ENCODE assay signal across 17 cellular contexts in the genomic region with DNA sequence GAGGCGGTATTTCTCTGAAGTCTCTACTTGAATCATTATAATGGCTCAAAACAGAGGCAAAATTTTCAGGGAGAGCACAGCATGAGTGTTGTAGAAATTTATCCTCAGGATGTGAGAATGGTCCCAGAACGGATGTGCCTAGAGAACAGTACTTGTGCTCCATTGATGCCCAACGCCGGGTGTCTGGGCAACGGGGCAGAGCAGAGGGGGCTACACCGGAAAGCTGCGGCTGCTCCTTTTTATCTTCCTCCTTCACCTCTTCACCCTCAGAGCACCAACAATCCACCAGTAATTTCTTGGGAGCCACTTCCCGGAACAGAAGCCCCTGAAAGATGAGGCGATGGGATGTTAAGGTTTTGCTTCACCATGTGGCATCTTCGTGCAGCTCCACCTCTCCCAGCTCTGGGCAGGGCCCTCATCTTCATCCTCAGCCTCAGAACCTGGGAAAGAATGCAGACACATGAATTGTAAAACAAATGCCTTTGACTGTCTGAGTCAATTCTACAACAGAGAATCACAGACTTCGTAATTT.
DNase-seq lines count a peak whose midpoint lies in the region; ATAC-seq, FAIRE-seq and TF ChIP-seq lines count a peak whose summit lies in the region.
"Had no signal": no experiment of that assay in that cellular context is flagged by ENCODE, and none has a peak within 500 bp of the region (broad histone marks: within the 10 kb centered on the region; RNA-seq: fewer than 3 reads in every experiment).

No MANE protein-coding gene starts in this region.

- H2AK5ac ChIP-seq in H1 (ENCODE audit: low read depth, low read length), result no peak overlapping the region

- TF ChIP-seq POLR2A in H1 (IDR thresholded peaks at IDR 0.05; ENCODE audit: control extremely low read depth in 1 of 2, low read depth in 2 of 2, low read length in 2 of 2) (no peak), GM12891 (IDR thresholded peaks at IDR 0.05; ENCODE audit: low read depth, low read length) (no peak)

- H4K91ac ChIP-seq in H1 (replicated peaks; ENCODE audit: insufficient read length, low read length), result no peak overlapping the region

- H3K79me1 ChIP-seq in H1 (ENCODE audit: low read depth, low read length), result no peaks in the 10 kb centered on the region

- H3K23me2 ChIP-seq in H1 (ENCODE audit: low read depth, low read length), result no peaks in the 10 kb centered on the region; the same call in 1 of the 2 replicates

- ATAC-seq in left ventricle myocardium superior (no peak), GM18861 (IDR thresholded peaks at IDR 0.05; ENCODE audit: unreplicated experiment) (no peak)
- ATAC-seq: GM23338, HepG2 had no signal

- H2BK20ac ChIP-seq in H1 (ENCODE audit: low read length), result no peak overlapping the region

- TF ChIP-seq RAD21 in H1 (IDR thresholded peaks at IDR 0.05 in 1 of 2, conservative IDR thresholded peaks at IDR 0.05 in 1 of 2; ENCODE audit: low read depth in 2 of 2, low read length in 2 of 2), result no peak

- H2BK120ac ChIP-seq in H1 (replicated peaks; ENCODE audit: low read depth, low read length), result no peak overlapping the region

- peak; percentile 42 for DNase-seq in right atrium auricular region (ENCODE audit: low spot score)
- no peak for DNase-seq in left ventricle myocardium superior
- peak in 1 of 2 experiments; percentile 17 for DNase-seq in H1 (ENCODE audit: low read depth in 1 of 2, low spot score in 2 of 2)
- peak; percentile 67 for DNase-seq in posterior vena cava (ENCODE audit: low spot score)
- no peak for DNase-seq in GM12891 (ENCODE audit: insufficient read length, low spot score)
- no peak for DNase-seq in NCI-H82 treated with DMSO at 0.1 percent for 48 hours (lab: John Stamatoyannopoulos, UW; ENCODE audit: unreplicated experiment)
- DNase-seq: C1 segment of cervical spinal cord; CD4-positive, alpha-beta T cell; DND-41; GDM1; HCEC 1CT; HFFc6 had no signal

- H3K36me3 ChIP-seq in right atrium auricular region (no peaks in the 10 kb centered on the region), H1 (ENCODE audit: control insufficient read depth in 2 of 4, insufficient read depth in 4 of 4, low read length in 3 of 4) (no peaks in the 10 kb centered on the region)

- no peak overlapping the region for H2BK15ac ChIP-seq in H1 (ENCODE audit: low read length)

- H3K4me3 ChIP-seq in right atrium auricular region (no peak overlapping the region), H1 (ENCODE audit: extremely low read depth in 1 of 4, insufficient read depth in 2 of 4, low read depth in 3 of 4, low read length in 4 of 4) (no peak overlapping the region)
- H3K4me3 ChIP-seq: GM23338 had no signal

- no peaks in the 10 kb centered on the region for H4K20me1 ChIP-seq in H1 (replicated peaks in 1 of 2; ENCODE audit: control insufficient read depth in 1 of 2, insufficient read depth in 2 of 2, low read length in 2 of 2)

- CTCF ChIA-PET in H1 (lab: Charles Lee; ENCODE audit: partially characterized antibody), result interaction anchor here (1.0 kb wide), 1 partner anchor 107 kb away, joined by 3 read pairs; no protein-coding TSS in a partner anchor

- H3K4me2 ChIP-seq in H1 (ENCODE audit: insufficient read depth in 1 of 2, low read depth in 2 of 2, low read length in 2 of 2), result no peak overlapping the region
- H3K4me2 ChIP-seq: GM23338 had no signal

- no peak overlapping the region for H3K23ac ChIP-seq in H1 (ENCODE audit: insufficient read length)

- no peak overlapping the region for H2BK12ac ChIP-seq in H1 (ENCODE audit: low read depth, low read length)

- peak overlapping the region; percentile 57; the same call in 1 of the 2 replicates for H4K8ac ChIP-seq in H1 (ENCODE audit: extremely low read depth, insufficient read depth, low read length)

- TF ChIP-seq CTCF in right atrium auricular region (IDR thresholded peaks at IDR 0.05) (no peak), H1 (IDR thresholded peaks at IDR 0.05; ENCODE audit: control extremely low read depth in 1 of 3, insufficient read depth in 1 of 3, low read depth in 1 of 3, low read length in 3 of 3) (no peak)

- no peak overlapping the region for H2AFZ ChIP-seq in H1 (ENCODE audit: low read length)
- H2AFZ ChIP-seq: GM23338 had no signal

- H3K27me3 ChIP-seq in right atrium auricular region, result no peaks in the 10 kb centered on the region
- H3K27me3 ChIP-seq in H1 (replicated peaks in 1 of 4; ENCODE audit: control insufficient read depth in 3 of 4, extremely low read depth in 1 of 4, insufficient read depth in 3 of 4, low read length in 3 of 4), result no peaks in the 10 kb centered on the region

- no peak overlapping the region for H3K4ac ChIP-seq in H1 (replicated peaks; ENCODE audit: insufficient read length, low read depth, low read length)

- intact Hi-C loops in left ventricle myocardium superior (cut with micrococcal nuclease) (no loop called here), posterior vena cava (cut with DNase I) (no loop called here)

- H3K79me2 ChIP-seq in H1 (ENCODE audit: control insufficient read depth in 1 of 2, insufficient read depth in 2 of 2, low read length in 2 of 2), result no peaks in the 10 kb centered on the region

- no peak overlapping the region for H3K9ac ChIP-seq in H1 (replicated peaks in 1 of 4; ENCODE audit: extremely low read depth in 1 of 4, low read depth in 3 of 4, low read length in 3 of 4)

- H2BK5ac ChIP-seq in H1 (ENCODE audit: low read depth, low read length), result no peak overlapping the region

- H4K5ac ChIP-seq in H1 (ENCODE audit: insufficient read length, low read depth, low read length), result no peak overlapping the region

- no peak for TF ChIP-seq EP300 in H1 (IDR thresholded peaks at IDR 0.05; ENCODE audit: borderline replicate concordance in 1 of 2, low read depth in 2 of 2, low read length in 2 of 2)

- 94% methylated on average over 11 of the region's 11 CpGs; no CpG with 5 or more reads in 1 of the 2 experiments for WGBS in H1 (ENCODE audit: extremely low coverage in 1 of 2, insufficient coverage in 1 of 2, insufficient read length in 1 of 2, insufficient replicate concordance in 2 of 2, low coverage in 1 of 2, low lambda C conversion rate in 2 of 2, missing lambda C conversion rate in 1 of 2), 2 experiments

- H3K4me1 ChIP-seq in right atrium auricular region, result no peaks in the 10 kb centered on the region
- no peaks in the 10 kb centered on the region for H3K4me1 ChIP-seq in H1 (replicated peaks in 1 of 4; ENCODE audit: control insufficient read depth in 3 of 4, insufficient read depth in 4 of 4, low read length in 3 of 4)

- FAIRE-seq in H1 (lab: Jason Lieb, UNC), result no peak
- no peak for FAIRE-seq in GM12891 (lab: Jason Lieb, UNC)
- FAIRE-seq: A204.1, HepG2, HTR-8/SVneo had no signal

- H3K27ac ChIP-seq in right atrium auricular region (no peak overlapping the region), H1 (ENCODE audit: low read depth, low read length) (no peak overlapping the region)

- POLR2A ChIA-PET in H1 (lab: Charles Lee; ENCODE audit: partially characterized antibody), result no interaction called here

- H3K18ac ChIP-seq in H1 (ENCODE audit: extremely low read depth, low read length), result no peak overlapping the region

- no peak overlapping the region for H3K56ac ChIP-seq in H1 (replicated peaks; ENCODE audit: insufficient read length, low read depth, low read length)

- H3K9me3 ChIP-seq in right atrium auricular region, result no peaks in the 10 kb centered on the region
- no peaks in the 10 kb centered on the region for H3K9me3 ChIP-seq in H1 (ENCODE audit: insufficient read depth in 2 of 2, low read depth in 1 of 2, low read length in 1 of 2)

- H3K14ac ChIP-seq in H1 (ENCODE audit: insufficient read length), result no peak overlapping the region

TF ChIP-seq in H1, 55 proteins besides CTCF, POLR2A, EP300 and RAD21 (continues in another document):
- TF ChIP-seq, protein P1, sequence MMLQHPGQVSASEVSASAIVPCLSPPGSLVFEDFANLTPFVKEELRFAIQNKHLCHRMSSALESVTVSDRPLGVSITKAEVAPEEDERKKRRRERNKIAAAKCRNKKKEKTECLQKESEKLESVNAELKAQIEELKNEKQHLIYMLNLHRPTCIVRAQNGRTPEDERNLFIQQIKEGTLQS (IDR thresholded peaks at IDR 0.05; ENCODE audit: insufficient read depth, low read depth, low read length), result no peak
- TF ChIP-seq JUN (IDR thresholded peaks at IDR 0.05; ENCODE audit: low read depth, low read length), result no peak
- TF ChIP-seq RXRA (IDR thresholded peaks at IDR 0.05; ENCODE audit: insufficient read depth, low read depth, low read length), result no peak
- no peak for TF ChIP-seq POU5F1 (IDR thresholded peaks at IDR 0.05; ENCODE audit: low read depth, low read length)
- TF ChIP-seq RFX5 (IDR thresholded peaks at IDR 0.05; ENCODE audit: borderline replicate concordance, low read depth, low read length), result no peak
- no peak for TF ChIP-seq EZH2 (IDR thresholded peaks at IDR 0.05; ENCODE audit: low read depth, low read length, severe bottlenecking)
- TF ChIP-seq SIRT6 (IDR thresholded peaks at IDR 0.05; ENCODE audit: low read length), result no peak

TF ChIP-seq in GM12891, 5 proteins besides CTCF, POLR2A, EP300 and RAD21:
- no peak for TF ChIP-seq PAX5 (IDR thresholded peaks at IDR 0.05; ENCODE audit: insufficient read depth, low read length, severe bottlenecking)
- no peak for TF ChIP-seq SPI1 (IDR thresholded peaks at IDR 0.05; ENCODE audit: low read depth, low read length)
- TF ChIP-seq POU2F2 (IDR thresholded peaks at IDR 0.05; ENCODE audit: low read depth, low read length), result no peak
- no peak for TF ChIP-seq TAF1 (IDR thresholded peaks at IDR 0.05; ENCODE audit: low read depth, low read length)
- TF ChIP-seq POLR2AphosphoS5 (IDR thresholded peaks at IDR 0.05; ENCODE audit: low read depth, low read length), result no peak
TF ChIP-seq in GM12891: peak in this region for 0.

Comparison
In these comparisons a context has a peak if more than half of its experiments do, and no peak if none do; other contexts are left out.
1. DNase-seq: peak in right atrium auricular region (single experiment) and posterior vena cava (single experiment); none in left ventricle myocardium superior (single experiment), GM12891 (single experiment) and NCI-H82 treated with DMSO at 0.1 percent for 48 hours (single experiment).